16 cellular contexts compared by ENCODE assay signal in the genomic region with DNA sequence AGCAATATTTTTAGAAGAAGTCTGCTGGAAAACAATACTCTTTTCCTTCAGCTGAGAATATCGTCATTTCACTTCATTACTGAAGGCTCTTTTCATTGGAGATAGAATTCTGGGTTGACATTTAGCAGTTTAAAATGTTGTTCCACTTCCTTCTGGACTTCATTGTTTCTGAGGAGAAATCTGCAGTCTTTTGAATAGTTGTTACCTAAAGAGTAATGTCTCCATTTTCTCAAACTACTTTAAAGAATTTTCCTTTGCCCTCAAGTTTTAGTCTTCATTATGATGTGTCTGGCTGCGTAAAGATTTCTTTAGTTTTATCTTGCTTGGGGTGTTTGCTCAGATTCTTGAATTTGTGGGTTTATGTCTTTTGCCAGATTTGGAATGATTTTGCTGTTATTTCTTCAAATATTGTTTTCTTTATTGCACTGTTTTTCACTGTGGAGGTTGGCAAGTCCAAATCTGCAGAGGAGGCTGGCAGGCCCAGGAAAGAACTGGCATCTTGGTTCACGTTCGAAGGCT.
A peak's percentile ranks its signal among the peaks of the same experiment; 100 is the strongest.
DNase-seq lines count a peak whose midpoint lies in the region; ATAC-seq and TF ChIP-seq lines count a peak whose summit lies in the region.
"Had no signal": no experiment of that assay in that cellular context is flagged by ENCODE, and none has a peak within 500 bp of the region (broad histone marks: within the 10 kb centered on the region; RNA-seq: fewer than 3 reads in every experiment).

No MANE protein-coding gene starts in this region.

- TF ChIP-seq EP300 in tibial nerve (IDR thresholded peaks at IDR 0.05): no peak

- H3K9me3 ChIP-seq in HEK293 (ENCODE audit: control insufficient read depth, insufficient read depth, low read depth, low read length) (no peaks in the 10 kb centered on the region), osteoblast (ENCODE audit: low read depth, low read length) (peaks cover 2% of the 10 kb centered on the region), tibial nerve (peaks cover 0 to 34% (median 9%) of the 10 kb centered on the region in 4 donors)
- H3K9me3 ChIP-seq: BE2C had no signal

- H3K9me3 Mint-ChIP-seq in activated naive CD4-positive, alpha-beta T cell treated with anti-CD3 and anti-CD28 coated beads, Interleukin-2, amount 50 U/mL, for 24 hours: no peaks in the 10 kb centered on the region
- peaks cover 9% of the 10 kb centered on the region for H3K9me3 Mint-ChIP-seq in activated T-helper 17 cell treated with anti-CD3 and anti-CD28 coated beads, Interleukin-2, amount 50 U/mL, for 72 hours

- H3K4me3 Mint-ChIP-seq in activated naive CD4-positive, alpha-beta T cell treated with anti-CD3 and anti-CD28 coated beads, Interleukin-2, amount 50 U/mL, for 24 hours: peak overlapping the region; percentile 58
- peak overlapping the region; percentile 6 for H3K4me3 Mint-ChIP-seq in activated T-helper 17 cell treated with anti-CD3 and anti-CD28 coated beads, Interleukin-2, amount 50 U/mL, for 72 hours

- H3K27ac ChIP-seq in HEK293 (ENCODE audit: extremely low read depth, low read depth, low read length) (no peak overlapping the region), osteoblast (ENCODE audit: low read depth, low read length) (no peak overlapping the region), tibial nerve (no peak overlapping the region)

- WGBS in tibial nerve, 2 donors: 74 to 83% methylated on average over 4 of the region's 4 CpGs

- H3K79me2 ChIP-seq in osteoblast (ENCODE audit: insufficient read depth, low read length): no peaks in the 10 kb centered on the region

- CTCF ChIA-PET in HEK293 (lab: Yijun Ruan, JAX): no interaction called here

- no peak for TF ChIP-seq POLR2A in tibial nerve (IDR thresholded peaks at IDR 0.05)

- H3K4me1 Mint-ChIP-seq in activated naive CD4-positive, alpha-beta T cell treated with anti-CD3 and anti-CD28 coated beads, Interleukin-2, amount 50 U/mL, for 24 hours: peaks cover 60% of the 10 kb centered on the region
- H3K4me1 Mint-ChIP-seq in activated T-helper 17 cell treated with anti-CD3 and anti-CD28 coated beads, Interleukin-2, amount 50 U/mL, for 72 hours: peaks cover 21% of the 10 kb centered on the region

- H3K36me3 Mint-ChIP-seq in activated naive CD4-positive, alpha-beta T cell treated with anti-CD3 and anti-CD28 coated beads, Interleukin-2, amount 50 U/mL, for 24 hours: peaks cover 2% of the 10 kb centered on the region
- no peaks in the 10 kb centered on the region for H3K36me3 Mint-ChIP-seq in activated T-helper 17 cell treated with anti-CD3 and anti-CD28 coated beads, Interleukin-2, amount 50 U/mL, for 72 hours (ENCODE audit: low read depth)

- POLR2A ChIA-PET in HEK293 (lab: Yijun Ruan, JAX): no interaction called here

- H3K27me3 ChIP-seq in osteoblast (ENCODE audit: insufficient read depth, low read length) (no peaks in the 10 kb centered on the region), tibial nerve (no peaks in the 10 kb centered on the region)
- H3K27me3 ChIP-seq: BE2C had no signal

- DNase-seq in activated naive CD4-positive, alpha-beta T cell treated with anti-CD3 and anti-CD28 coated beads, Interleukin-2, amount 50 U/mL, for 16 hours: no peak
- DNase-seq in osteoblast (ENCODE audit: insufficient read length, low spot score, missing footprints): peak; percentile 27
- no peak for DNase-seq in tibial nerve (ENCODE audit: low spot score in 2 of 2)
- DNase-seq in posterior cingulate gyrus: no peak
- no peak for DNase-seq in 8988T
- DNase-seq: BE2C; Kasumi-1; NCI-H1436; NCI-H2029 treated with DMSO at 0.1 percent for 48 hours; NCI-H524; NK-92 treated with Interleukin-12 subunit alpha and Interleukin-12 subunit beta, amount 100 ng/mL, for 24 hours; OCI-M1; RPMI8226 had no signal

- H3K4me3 ChIP-seq in HEK293 (ENCODE audit: low read depth, low read length): no peak overlapping the region
- no peak overlapping the region for H3K4me3 ChIP-seq in osteoblast (ENCODE audit: insufficient read depth, low read length)
- no peak overlapping the region for H3K4me3 ChIP-seq in tibial nerve

- H3K27me3 Mint-ChIP-seq in activated naive CD4-positive, alpha-beta T cell treated with anti-CD3 and anti-CD28 coated beads, Interleukin-2, amount 50 U/mL, for 24 hours: no peaks in the 10 kb centered on the region
- no peaks in the 10 kb centered on the region for H3K27me3 Mint-ChIP-seq in activated T-helper 17 cell treated with anti-CD3 and anti-CD28 coated beads, Interleukin-2, amount 50 U/mL, for 72 hours

- H3K36me3 ChIP-seq in HEK293 (ENCODE audit: control insufficient read depth in 2 of 2, insufficient read depth in 1 of 2, low read length in 2 of 2) (no peaks in the 10 kb centered on the region), osteoblast (ENCODE audit: insufficient read depth, low read length) (no peaks in the 10 kb centered on the region), tibial nerve (no peaks in the 10 kb centered on the region)
- H3K36me3 ChIP-seq: BE2C had no signal

- H3K27ac Mint-ChIP-seq in activated naive CD4-positive, alpha-beta T cell treated with anti-CD3 and anti-CD28 coated beads, Interleukin-2, amount 50 U/mL, for 24 hours: peak overlapping the region; percentile 51
- H3K27ac Mint-ChIP-seq in activated T-helper 17 cell treated with anti-CD3 and anti-CD28 coated beads, Interleukin-2, amount 50 U/mL, for 72 hours: peak overlapping the region; percentile 45

- H2AFZ ChIP-seq in osteoblast (ENCODE audit: low read length): no peak overlapping the region

- H3K4me1 ChIP-seq in HEK293 (ENCODE audit: control insufficient read depth, insufficient read depth, low read length) (no peaks in the 10 kb centered on the region), osteoblast (ENCODE audit: insufficient read depth, low read length) (no peaks in the 10 kb centered on the region), tibial nerve (no peaks in the 10 kb centered on the region)
- H3K4me1 ChIP-seq: BE2C had no signal

- H4K20me1 ChIP-seq in osteoblast (ENCODE audit: insufficient read depth, low read length): no peaks in the 10 kb centered on the region

- ATAC-seq in activated T-helper 17 cell treated with anti-CD3 and anti-CD28 coated beads, Interleukin-2, amount 50 U/mL, for 72 hours (replicated peaks): no peak

- TF ChIP-seq CTCF in HEK293 (tag by site-specific recombination; IDR thresholded peaks at IDR 0.05): no peak
- no peak for TF ChIP-seq CTCF in osteoblast (IDR thresholded peaks at IDR 0.05; ENCODE audit: extremely low read depth, low read depth, low read length)
- TF ChIP-seq CTCF in tibial nerve (IDR thresholded peaks at IDR 0.05): no peak

- intact Hi-C loops in posterior cingulate gyrus (cut with DNase I): no loop called here

- H3K4me2 ChIP-seq in osteoblast (ENCODE audit: insufficient read depth, low read length): no peak overlapping the region

TF ChIP-seq in HEK293, 187 proteins besides CTCF, POLR2A, EP300 and RAD21:
- no peak for TF ChIP-seq ZNF132 (tag by site-specific recombination; IDR thresholded peaks at IDR 0.05; ENCODE audit: borderline replicate concordance)
- no peak for TF ChIP-seq ZNF175 (tag by site-specific recombination; IDR thresholded peaks at IDR 0.05)
- TF ChIP-seq ZNF626 (tag by site-specific recombination; IDR thresholded peaks at IDR 0.05): peak; percentile 39; the same call in 1 of the 2 replicates
- TF ChIP-seq, protein P1, sequence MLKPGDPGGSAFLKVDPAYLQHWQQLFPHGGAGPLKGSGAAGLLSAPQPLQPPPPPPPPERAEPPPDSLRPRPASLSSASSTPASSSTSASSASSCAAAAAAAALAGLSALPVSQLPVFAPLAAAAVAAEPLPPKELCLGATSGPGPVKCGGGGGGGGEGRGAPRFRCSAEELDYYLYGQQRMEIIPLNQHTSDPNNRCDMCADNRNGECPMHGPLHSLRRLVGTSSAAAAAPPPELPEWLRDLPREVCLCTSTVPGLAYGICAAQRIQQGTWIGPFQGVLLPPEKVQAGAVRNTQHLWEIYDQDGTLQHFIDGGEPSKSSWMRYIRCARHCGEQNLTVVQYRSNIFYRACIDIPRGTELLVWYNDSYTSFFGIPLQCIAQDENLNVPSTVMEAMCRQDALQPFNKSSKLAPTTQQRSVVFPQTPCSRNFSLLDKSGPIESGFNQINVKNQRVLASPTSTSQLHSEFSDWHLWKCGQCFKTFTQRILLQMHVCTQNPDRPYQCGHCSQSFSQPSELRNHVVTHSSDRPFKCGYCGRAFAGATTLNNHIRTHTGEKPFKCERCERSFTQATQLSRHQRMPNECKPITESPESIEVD (tag by site-specific recombination; IDR thresholded peaks at IDR 0.05): no peak
- TF ChIP-seq ZNF48 (tag by site-specific recombination; IDR thresholded peaks at IDR 0.05): no peak
- TF ChIP-seq ZNF558 (tag by site-specific recombination; IDR thresholded peaks at IDR 0.05): peak; percentile 79; the same call in 1 of the 2 replicates
- TF ChIP-seq ZNF138 (tag by site-specific recombination; IDR thresholded peaks at IDR 0.05; ENCODE audit: borderline replicate concordance): no peak
- TF ChIP-seq TRIM28 (IDR thresholded peaks at IDR 0.05; ENCODE audit: borderline replicate concordance, low read length): peak; percentile 99
- TF ChIP-seq ZNF146 (tag by site-specific recombination; IDR thresholded peaks at IDR 0.05): no peak
- TF ChIP-seq MZF1 (tag by site-specific recombination; IDR thresholded peaks at IDR 0.05; ENCODE audit: borderline replicate concordance): no peak
- no peak for TF ChIP-seq ZNF555 (tag by site-specific recombination; conservative IDR thresholded peaks at IDR 0.05)
- TF ChIP-seq KLF8 (tag by site-specific recombination; IDR thresholded peaks at IDR 0.05): no peak
- TF ChIP-seq SETDB1 (IDR thresholded peaks at IDR 0.05; ENCODE audit: insufficient read length, low read length): peak; percentile 99
- TF ChIP-seq ZNF341 (tag by site-specific recombination; IDR thresholded peaks at IDR 0.05; ENCODE audit: low read depth): no peak
- no peak for TF ChIP-seq ZNF76 (tag by site-specific recombination; IDR thresholded peaks at IDR 0.05; ENCODE audit: borderline replicate concordance, low read depth)
